In the genomic region with DNA sequence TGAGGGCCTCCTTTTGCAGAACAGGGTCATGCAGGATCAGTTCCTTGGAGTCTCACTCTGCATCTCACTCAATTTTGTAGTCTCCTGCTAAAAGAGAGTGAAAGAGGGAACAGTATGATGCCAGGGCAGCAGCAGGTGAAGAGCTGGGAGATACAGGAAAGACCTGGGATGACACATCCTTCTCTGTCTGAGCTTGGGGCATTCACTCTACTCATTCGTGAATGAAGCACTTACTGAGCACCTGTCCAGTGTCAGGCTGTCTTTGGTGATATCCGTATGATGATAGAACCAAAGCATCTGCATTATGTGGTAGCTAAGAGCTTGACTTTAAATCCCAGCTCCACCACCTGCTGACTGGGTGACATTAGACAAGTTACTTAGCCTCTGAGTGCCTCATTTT, we compare ENCODE assay signal across 16 cellular contexts. TPM values are rescaled to one million over a fixed set of nuclear protein-coding genes. Genes with fewer than 3 reads are reported as not detected.
A peak's percentile ranks its signal among the peaks of the same experiment; 100 is the strongest.
DNase-seq lines count a peak whose midpoint lies in the region; ATAC-seq and TF ChIP-seq lines count a peak whose summit lies in the region.
"Had no signal": no experiment of that assay in that cellular context is flagged by ENCODE, and none has a peak within 500 bp of the region (broad histone marks: within the 10 kb centered on the region; RNA-seq: fewer than 3 reads in every experiment).

No MANE protein-coding gene starts in this region.

- no peak overlapping the region for H3K4me3 Mint-ChIP-seq in CD8-positive, alpha-beta memory T cell
- no peak overlapping the region for H3K4me3 Mint-ChIP-seq in activated CD8-positive, alpha-beta T cell treated with anti-CD3 and anti-CD28 coated beads, Interleukin-2, amount 10 ng/mL, durations not matched to agents 7 days and 5 days
- peak overlapping the region; percentile 19 for H3K4me3 Mint-ChIP-seq in memory B cell
- H3K4me3 Mint-ChIP-seq: CD4-positive, alpha-beta T cell had no signal

- intact Hi-C loops in cardiac septum (cut with DNase I), result no loop called here

- no peaks in the 10 kb centered on the region for H3K27me3 ChIP-seq in CD8-positive, alpha-beta memory T cell (ENCODE audit: insufficient read depth, low read length, poor library complexity, severe bottlenecking)
- H3K27me3 ChIP-seq: ascending aorta, heart right ventricle had no signal

- no peaks in the 10 kb centered on the region for H3K9me3 ChIP-seq in CD8-positive, alpha-beta memory T cell (ENCODE audit: low read length)
- H3K9me3 ChIP-seq: ascending aorta, heart right ventricle had no signal

- no peaks in the 10 kb centered on the region for H3K9me3 Mint-ChIP-seq in CD8-positive, alpha-beta memory T cell
- H3K9me3 Mint-ChIP-seq in activated CD8-positive, alpha-beta T cell treated with anti-CD3 and anti-CD28 coated beads, Interleukin-2, amount 10 ng/mL, durations not matched to agents 7 days and 5 days (ENCODE audit: insufficient read depth), result no peaks in the 10 kb centered on the region
- H3K9me3 Mint-ChIP-seq in memory B cell, result no peaks in the 10 kb centered on the region
- H3K9me3 Mint-ChIP-seq: CD4-positive, alpha-beta T cell had no signal

- peaks cover 16% of the 10 kb centered on the region for H3K4me1 ChIP-seq in CD8-positive, alpha-beta memory T cell (ENCODE audit: insufficient read depth, low read length)

- H3K27ac Mint-ChIP-seq in CD8-positive, alpha-beta memory T cell, result peak overlapping the region in 5 of 8 donors; percentile 15 to 93 (median 48)
- H3K27ac Mint-ChIP-seq in activated CD8-positive, alpha-beta T cell treated with anti-CD3 and anti-CD28 coated beads, Interleukin-2, amount 10 ng/mL, durations not matched to agents 7 days and 5 days, result peak overlapping the region; percentile 21
- H3K27ac Mint-ChIP-seq in memory B cell, result peak overlapping the region; percentile 80
- H3K27ac Mint-ChIP-seq: CD4-positive, alpha-beta T cell had no signal

- no peak for DNase-seq in CD8-positive, alpha-beta memory T cell
- no peak for DNase-seq in activated CD8-positive, alpha-beta T cell treated with anti-CD3 and anti-CD28 coated beads, Interleukin-2, amount 10 ng/mL, durations not matched to agents 7 days and 5 days
- DNase-seq in memory B cell (ENCODE audit: low spot score in 2 of 2) (no peak), H4 (ENCODE audit: low spot score) (no peak), inferior parietal cortex (ENCODE audit: extremely low spot score) (no peak), cardiac septum (ENCODE audit: low spot score) (no peak)
- DNase-seq: activated CD8-positive, alpha-beta memory T cell treated with anti-CD3 and anti-CD28 coated beads, Interleukin-2, amount 50 U/mL, for 4 hours; CD4-positive, alpha-beta T cell; heart right ventricle; NCI-H2227 treated with DMSO at 0.1 percent for 48 hours; stimulated activated CD4-positive, alpha-beta T cell treated with anti-CD3 and anti-CD28 coated beads, Interleukin-2, amount 100 ng/mL, for 48 hours; stimulated activated naive CD4-positive, alpha-beta T cell treated with Interleukin-2 at 50 U/mL for 16 hours had no signal

- ATAC-seq in activated CD8-positive, alpha-beta T cell treated with anti-CD3 and anti-CD28 coated beads, Interleukin-2, amount 10 ng/mL, durations not matched to agents 7 days and 5 days, result no peak
- ATAC-seq in memory B cell (ENCODE audit: low read depth), result no peak
- ATAC-seq in HG03108 (IDR thresholded peaks at IDR 0.05; ENCODE audit: unreplicated experiment), result no peak
- ATAC-seq: heart right ventricle had no signal

- POLR2A ChIA-PET in CD8-positive, alpha-beta memory T cell (lab: Charles Lee), result no interaction called here
- POLR2A ChIA-PET in activated CD8-positive, alpha-beta T cell treated with anti-CD3 and anti-CD28 coated beads, Interleukin-2, amount 10 ng/mL, durations not matched to agents 7 days and 5 days (lab: Charles Lee), result interaction anchor here (0.7 to 0.9 kb wide), 3 partner anchors 13 to 158 kb away, joined by 3 read pairs; no protein-coding TSS in a partner anchor

- H3K27me3 Mint-ChIP-seq in CD8-positive, alpha-beta memory T cell, result no peaks in the 10 kb centered on the region
- no peaks in the 10 kb centered on the region for H3K27me3 Mint-ChIP-seq in activated CD8-positive, alpha-beta T cell treated with anti-CD3 and anti-CD28 coated beads, Interleukin-2, amount 10 ng/mL, durations not matched to agents 7 days and 5 days (ENCODE audit: low read depth)
- H3K27me3 Mint-ChIP-seq in memory B cell, result no peaks in the 10 kb centered on the region
- H3K27me3 Mint-ChIP-seq: CD4-positive, alpha-beta T cell had no signal

- H3K27ac ChIP-seq in 22Rv1, result peak overlapping the region; percentile 55
- no peak overlapping the region for H3K27ac ChIP-seq in CD8-positive, alpha-beta memory T cell (ENCODE audit: low read depth, low read length)
- H3K27ac ChIP-seq: ascending aorta, heart right ventricle had no signal

- H3K36me3 ChIP-seq in CD8-positive, alpha-beta memory T cell (ENCODE audit: insufficient read depth, low read length), result no peaks in the 10 kb centered on the region
- H3K36me3 ChIP-seq: ascending aorta had no signal

- no peak for TF ChIP-seq CTCF in 22Rv1 (IDR thresholded peaks at IDR 0.05)

- peaks cover 37 to 61% (median 59%) of the 10 kb centered on the region in 3 donors for H3K4me1 Mint-ChIP-seq in CD8-positive, alpha-beta memory T cell
- H3K4me1 Mint-ChIP-seq in activated CD8-positive, alpha-beta T cell treated with anti-CD3 and anti-CD28 coated beads, Interleukin-2, amount 10 ng/mL, durations not matched to agents 7 days and 5 days (ENCODE audit: low read depth), result peaks cover 43% of the 10 kb centered on the region
- H3K4me1 Mint-ChIP-seq in memory B cell, result peaks cover 41% of the 10 kb centered on the region

- no peak overlapping the region for H3K4me3 ChIP-seq in CD8-positive, alpha-beta memory T cell (ENCODE audit: low read length)
- H3K4me3 ChIP-seq: ascending aorta, heart right ventricle, lung had no signal

- CTCF ChIA-PET in CD8-positive, alpha-beta memory T cell (lab: Charles Lee), result interaction anchor here (1.3 to 2.3 kb wide), 2 partner anchors 10 to 93 kb away, joined by 5 to 9 read pairs; no protein-coding TSS in a partner anchor
- CTCF ChIA-PET in activated CD8-positive, alpha-beta T cell treated with anti-CD3 and anti-CD28 coated beads, Interleukin-2, amount 10 ng/mL, durations not matched to agents 7 days and 5 days (lab: Charles Lee), result interaction anchor here (0.8 to 4.9 kb wide), 4 partner anchors 9 to 150 kb away, joined by 3 to 36 read pairs (median 4); no protein-coding TSS in a partner anchor

- peaks cover 0 to 8% (median 0%) of the 10 kb centered on the region in 3 donors for H3K36me3 Mint-ChIP-seq in CD8-positive, alpha-beta memory T cell
- H3K36me3 Mint-ChIP-seq in activated CD8-positive, alpha-beta T cell treated with anti-CD3 and anti-CD28 coated beads, Interleukin-2, amount 10 ng/mL, durations not matched to agents 7 days and 5 days (ENCODE audit: low read depth), result peaks cover 22% of the 10 kb centered on the region
- H3K36me3 Mint-ChIP-seq in memory B cell, result peaks cover 2% of the 10 kb centered on the region

RNA-seq across cellular contexts. Expression of gene SREBF2, which starts 14.4 kb away (rescaled TPM):
- total RNA-seq in CD8-positive, alpha-beta memory T cell, result 10 to 100 TPM; 85.1 to 87.1 TPM
- polyA plus RNA-seq in CD8-positive, alpha-beta memory T cell, result 24.5 TPM
- 10 to 100 TPM; 93.0 to 93.7 TPM for total RNA-seq in activated CD8-positive, alpha-beta T cell treated with anti-CD3 and anti-CD28 coated beads, Interleukin-2, amount 10 ng/mL, durations not matched to agents 7 days and 5 days
- 25.1 and 30.2 TPM in 2 replicates for total RNA-seq in H4 (2014; rRNA removed; shearing (Covaris generic))
- total RNA-seq in cardiac septum, result 105 TPM

RNA-seq across cellular contexts. Expression of gene CCDC134, which starts 46.8 kb away (rescaled TPM):
- 10 to 100 TPM; 17.9 to 19.9 TPM for total RNA-seq in CD8-positive, alpha-beta memory T cell
- 5.5 TPM for polyA plus RNA-seq in CD8-positive, alpha-beta memory T cell
- total RNA-seq in activated CD8-positive, alpha-beta T cell treated with anti-CD3 and anti-CD28 coated beads, Interleukin-2, amount 10 ng/mL, durations not matched to agents 7 days and 5 days, result 10 to 100 TPM; 20.3 to 20.9 TPM
- 8.1 and 10.6 TPM in 2 replicates for total RNA-seq in H4 (2014; rRNA removed; shearing (Covaris generic))
- total RNA-seq in cardiac septum, result 2.9 TPM

Comparison
In these comparisons a context has a peak if more than half of its experiments do, and no peak if none do; other contexts are left out.
1. H3K27ac Mint-ChIP-seq: peak in every context shown above with its lines; median percentile 80 in memory B cell; 48 in CD8-positive, alpha-beta memory T cell; 21 in activated CD8-positive, alpha-beta T cell treated with anti-CD3 and anti-CD28 coated beads, Interleukin-2, amount 10 ng/mL, durations not matched to agents 7 days and 5 days.